In genomic region chr17:29682987-29683386, GRCh38 we compare ENCODE assay signal across 11 cellular contexts.
A peak's percentile ranks its signal among the peaks of the same experiment; 100 is the strongest.
DNase-seq lines count a peak whose midpoint lies in the region; ATAC-seq, FAIRE-seq and TF ChIP-seq lines count a peak whose summit lies in the region.
"Had no signal": no experiment of that assay in that cellular context is flagged by ENCODE, and none has a peak within 500 bp of the region (broad histone marks: within the 10 kb centered on the region; RNA-seq: fewer than 3 reads in every experiment).

No MANE protein-coding gene starts in this region.

- H3K4me2 ChIP-seq in BLaER1 (peak overlapping the region; percentile 76), endothelial cell of umbilical vein (ENCODE audit: insufficient read depth, low read length) (peak overlapping the region; percentile 77)

- H3K4me1 ChIP-seq in BLaER1 (peaks cover 64% of the 10 kb centered on the region), endothelial cell of umbilical vein (ENCODE audit: control insufficient read depth, extremely low read depth, insufficient read depth, low read length) (peaks cover 33% of the 10 kb centered on the region)

- H3K27me3 Mint-ChIP-seq in nephron (ENCODE audit: low read depth): no peaks in the 10 kb centered on the region

- POLR2A ChIA-PET in endothelial cell of umbilical vein (lab: Charles Lee): interaction anchor here (1.1 kb wide), 1 partner anchor 62 kb away, joined by 3 read pairs; no protein-coding TSS in a partner anchor

- no peaks in the 10 kb centered on the region for H3K9me3 ChIP-seq in BLaER1
- no peaks in the 10 kb centered on the region for H3K9me3 ChIP-seq in endothelial cell of umbilical vein (replicated peaks; ENCODE audit: control insufficient read depth, insufficient read depth, low read length)

- no peak overlapping the region for H3K4me3 ChIP-seq in BLaER1
- peak overlapping the region in 1 of 3 experiments; percentile 21 for H3K4me3 ChIP-seq in endothelial cell of umbilical vein (replicated peaks in 1 of 3; ENCODE audit: insufficient read depth in 1 of 3, low read depth in 1 of 3, low read length in 3 of 3)

- TF ChIP-seq CTCF in endothelial cell of umbilical vein (IDR thresholded peaks at IDR 0.05; ENCODE audit: extremely low read depth in 1 of 2, insufficient read depth in 1 of 2, low read depth in 1 of 2, low read length in 2 of 2): no peak
- TF ChIP-seq CTCF in nephron (IDR thresholded peaks at IDR 0.05; ENCODE audit: unreplicated experiment in 3 of 3): no peak

- FAIRE-seq in endothelial cell of umbilical vein (lab: Jason Lieb, UNC): peak; percentile 84
- FAIRE-seq: TTC549 had no signal

- peaks cover 3% of the 10 kb centered on the region for H3K36me3 Mint-ChIP-seq in nephron (ENCODE audit: low read depth)

- H3K4me3 Mint-ChIP-seq in nephron: no peak overlapping the region

- no TSS peak for BruUV-seq in endothelial cell of umbilical vein (replicated peaks; lab: Mats Ljungman, UMichigan)

- H3K36me3 ChIP-seq in BLaER1: peaks cover 31% of the 10 kb centered on the region
- H3K36me3 ChIP-seq in endothelial cell of umbilical vein (ENCODE audit: control insufficient read depth in 2 of 2, extremely low read depth in 1 of 2, insufficient read depth in 2 of 2, low read length in 2 of 2): no peaks in the 10 kb centered on the region

- ATAC-seq in HG02678 (IDR thresholded peaks at IDR 0.05; ENCODE audit: unreplicated experiment) (no peak), GM18870 (IDR thresholded peaks at IDR 0.05; ENCODE audit: unreplicated experiment) (no peak)

- CTCF ChIA-PET in endothelial cell of umbilical vein (lab: Charles Lee): interaction anchor here (0.8 to 3.5 kb wide), 10 partner anchors 9 to 96 kb away, joined by 3 to 25 read pairs (median 12); no protein-coding TSS in a partner anchor

- no peaks in the 10 kb centered on the region for H3K9me1 ChIP-seq in endothelial cell of umbilical vein (replicated peaks; ENCODE audit: control insufficient read depth, extremely low read depth, insufficient read depth, low read length)

- intact Hi-C loops in endothelial cell of umbilical vein (cut with micrococcal nuclease): loop anchor here (1.0 to 5.0 kb wide), 4 partner anchors 9 to 59 kb away; no protein-coding TSS in a partner anchor

- H4K20me1 ChIP-seq in BLaER1 (no peaks in the 10 kb centered on the region), endothelial cell of umbilical vein (replicated peaks; ENCODE audit: control insufficient read depth, extremely low read depth, insufficient read depth, low read length) (no peaks in the 10 kb centered on the region)

- DNase-seq in NCI-H69 (lab: John Stamatoyannopoulos, UW) (peak; percentile 65), endothelial cell of umbilical vein (ENCODE audit: low read depth, low spot score) (peak; percentile 85), DMS53 treated with DMSO at 0.1 percent for 48 hours (lab: John Stamatoyannopoulos, UW; ENCODE audit: unreplicated experiment) (no peak), NCI-H1092 treated with DMSO at 0.1 percent for 48 hours (lab: John Stamatoyannopoulos, UW) (no peak)
- DNase-seq: DMS79 treated with DMSO at 0.1 percent for 48 hours, NCI-H2081 had no signal

- no peaks in the 10 kb centered on the region for H3K27me3 ChIP-seq in BLaER1
- no peaks in the 10 kb centered on the region for H3K27me3 ChIP-seq in endothelial cell of umbilical vein (ENCODE audit: control insufficient read depth in 2 of 2, insufficient read depth in 2 of 2, low read length in 2 of 2)

- H3K9me3 Mint-ChIP-seq in nephron: no peaks in the 10 kb centered on the region

- H3K4me1 Mint-ChIP-seq in nephron: peaks cover 21% of the 10 kb centered on the region

- dilution Hi-C loops in endothelial cell of umbilical vein (cut with MboI; ENCODE audit: extremely low pct_ligation_motif_present, low sequenced_read_pairs): no loop called here

- H3K9ac ChIP-seq in BLaER1: peak overlapping the region; percentile 66
- peak overlapping the region; percentile 68 for H3K9ac ChIP-seq in endothelial cell of umbilical vein (replicated peaks; ENCODE audit: extremely low read depth, insufficient read depth, low read length)

- no peak for TF ChIP-seq POLR2A in endothelial cell of umbilical vein (IDR thresholded peaks at IDR 0.05; ENCODE audit: low read depth, low read length)

- peak overlapping the region; percentile 9 for H2AFZ ChIP-seq in endothelial cell of umbilical vein (ENCODE audit: low read depth, low read length)

- no peaks in the 10 kb centered on the region for H3K79me2 ChIP-seq in endothelial cell of umbilical vein (ENCODE audit: control insufficient read depth, insufficient read depth, low read length)

- H3K27ac ChIP-seq in BLaER1: peak overlapping the region; percentile 96
- H3K27ac ChIP-seq in endothelial cell of umbilical vein (ENCODE audit: insufficient read depth, low read depth, low read length): peak overlapping the region; percentile 91

- peak overlapping the region; percentile 27 to 83 (median 70) for H3K27ac Mint-ChIP-seq in nephron

TF ChIP-seq in endothelial cell of umbilical vein, 7 proteins besides CTCF, POLR2A, EP300 and RAD21:
- TF ChIP-seq MYC (IDR thresholded peaks at IDR 0.05; ENCODE audit: low read depth, low read length) (no peak), POLR2AphosphoS5 (IDR thresholded peaks at IDR 0.05; ENCODE audit: insufficient read depth, low read depth, low read length) (peak; percentile 70)

Comparison
In these comparisons a context has a peak if more than half of its experiments do, and no peak if none do; other contexts are left out.
1. DNase-seq: peak in NCI-H69 (single experiment) and endothelial cell of umbilical vein (single experiment); none in DMS53 treated with DMSO at 0.1 percent for 48 hours (single experiment) and NCI-H1092 treated with DMSO at 0.1 percent for 48 hours (single experiment).